8 cellular contexts compared by ENCODE assay signal in the genomic region with DNA sequence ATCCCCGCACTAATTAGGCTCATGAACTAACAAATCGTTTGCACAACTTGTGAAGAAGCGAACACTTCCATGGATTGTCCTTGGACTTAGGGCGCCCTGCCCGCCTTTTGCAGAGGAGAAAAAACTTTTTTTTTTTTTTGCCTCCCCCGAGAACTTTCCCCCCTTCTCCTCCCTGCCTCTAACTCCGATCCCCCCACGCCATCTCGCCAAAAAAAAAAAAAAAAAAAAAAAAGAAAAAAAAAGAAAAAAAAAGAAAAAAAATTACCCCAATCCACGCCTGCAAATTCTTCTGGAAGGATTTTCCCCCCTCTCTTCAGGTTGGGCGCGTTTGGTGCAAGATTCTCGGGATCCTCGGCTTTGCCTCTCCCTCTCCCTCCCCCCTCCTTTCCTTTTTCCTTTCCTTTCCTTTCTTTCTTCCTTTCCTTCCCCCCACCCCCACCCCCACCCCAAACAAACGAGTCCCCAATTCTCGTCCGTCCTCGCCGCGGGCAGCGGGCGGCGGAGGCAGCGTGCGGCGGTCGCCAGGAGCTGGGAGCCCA. TPM values are rescaled to one million over a fixed set of nuclear protein-coding genes. Genes with fewer than 3 reads are reported as not detected.
DNase-seq lines count a peak whose midpoint lies in the region; ATAC-seq, FAIRE-seq and TF ChIP-seq lines count a peak whose summit lies in the region.

A gene (plus strand): TSS at position 41 of the 539 bp plus-strand sequence. CDS start 522 bp downstream, outside the sequence.

- peak within 1 kb of the TSS; percentile 24 for H3K27ac Mint-ChIP-seq in activated CD4-positive, alpha-beta memory T cell treated with anti-CD3 and anti-CD28 coated beads for 36 hours
- no peak within 1 kb of the TSS for H3K27ac Mint-ChIP-seq in activated CD4-positive, alpha-beta memory T cell treated with anti-CD3 and anti-CD28 coated beads, Interleukin-2, amount 10 ng/mL, durations not matched to agents 7 days and 5 days

- H3K27me3 Mint-ChIP-seq in activated CD4-positive, alpha-beta memory T cell treated with anti-CD3 and anti-CD28 coated beads for 36 hours: peaks cover 76% of the 10 kb centered on the region
- H3K27me3 Mint-ChIP-seq in activated CD4-positive, alpha-beta memory T cell treated with anti-CD3 and anti-CD28 coated beads, Interleukin-2, amount 10 ng/mL, durations not matched to agents 7 days and 5 days: peaks cover 83% of the 10 kb centered on the region

- H3K36me3 ChIP-seq in ascending aorta (no peaks in the 10 kb centered on the region), kidney (ENCODE audit: control insufficient read depth in 1 of 2, insufficient read depth in 2 of 2, low read length in 2 of 2) (no peaks in the 10 kb centered on the region), subcutaneous abdominal adipose tissue (ENCODE audit: control insufficient read depth in 5 of 5, insufficient read depth in 5 of 5, low read length in 5 of 5) (no peaks in the 10 kb centered on the region)

- no peak for DNase-seq in activated CD4-positive, alpha-beta memory T cell treated with anti-CD3 and anti-CD28 coated beads for 36 hours
- no peak for DNase-seq in activated CD4-positive, alpha-beta memory T cell treated with anti-CD3 and anti-CD28 coated beads, Interleukin-2, amount 10 ng/mL, durations not matched to agents 7 days and 5 days
- DNase-seq in ascending aorta (ENCODE audit: low spot score in 2 of 2): peak in 1 of 2 donors; percentile 15
- DNase-seq in kidney: no peak
- DNase-seq in COLO829 (ENCODE audit: low spot score): no peak
- no peak for DNase-seq in kidney tubule cell (ENCODE audit: low spot score)

- H3K9me3 ChIP-seq in ascending aorta (no peaks in the 10 kb centered on the region), kidney (ENCODE audit: control insufficient read depth in 1 of 2, low read length in 2 of 2) (no peaks in the 10 kb centered on the region), subcutaneous abdominal adipose tissue (ENCODE audit: control insufficient read depth in 5 of 5, low read length in 5 of 5) (no peaks in the 10 kb centered on the region)

- H3K4me3 ChIP-seq in ascending aorta (peak within 1 kb of the TSS; percentile 43 to 46), kidney (ENCODE audit: low read length in 2 of 2) (peak within 1 kb of the TSS; percentile 90 to 97), subcutaneous abdominal adipose tissue (ENCODE audit: low read depth in 1 of 5, low read length in 5 of 5) (peak within 1 kb of the TSS; percentile 71 to 87 (median 78))

- POLR2A ChIA-PET in activated CD4-positive, alpha-beta memory T cell treated with anti-CD3 and anti-CD28 coated beads for 36 hours (lab: Charles Lee): no interaction called here
- POLR2A ChIA-PET in activated CD4-positive, alpha-beta memory T cell treated with anti-CD3 and anti-CD28 coated beads, Interleukin-2, amount 10 ng/mL, durations not matched to agents 7 days and 5 days (lab: Charles Lee): no interaction called here

- intact Hi-C loops in activated CD4-positive, alpha-beta memory T cell treated with anti-CD3 and anti-CD28 coated beads for 36 hours (cut with micrococcal nuclease): no loop called here
- intact Hi-C loops in ascending aorta (cut with DNase I): loop anchor here (10.0 kb wide), 1 partner anchor 168 kb away; a partner anchor contains a TSS
- intact Hi-C loops in kidney (cut with DNase I): no loop called here

- H3K9ac ChIP-seq in kidney (ENCODE audit: low read length in 2 of 2): peak within 1 kb of the TSS; percentile 94
- H3K9ac ChIP-seq in subcutaneous abdominal adipose tissue (ENCODE audit: low read length in 5 of 5): peak within 1 kb of the TSS in 4 of 5 donors; percentile 56 to 77 (median 63)

- H3K9me3 Mint-ChIP-seq in activated CD4-positive, alpha-beta memory T cell treated with anti-CD3 and anti-CD28 coated beads for 36 hours: no peaks in the 10 kb centered on the region
- H3K9me3 Mint-ChIP-seq in activated CD4-positive, alpha-beta memory T cell treated with anti-CD3 and anti-CD28 coated beads, Interleukin-2, amount 10 ng/mL, durations not matched to agents 7 days and 5 days: no peaks in the 10 kb centered on the region

- H3K4me3 Mint-ChIP-seq in activated CD4-positive, alpha-beta memory T cell treated with anti-CD3 and anti-CD28 coated beads for 36 hours: peak within 1 kb of the TSS; percentile 36
- no peak within 1 kb of the TSS for H3K4me3 Mint-ChIP-seq in activated CD4-positive, alpha-beta memory T cell treated with anti-CD3 and anti-CD28 coated beads, Interleukin-2, amount 10 ng/mL, durations not matched to agents 7 days and 5 days

- H3K27me3 ChIP-seq in ascending aorta (peaks cover 43% of the 10 kb centered on the region), subcutaneous abdominal adipose tissue (ENCODE audit: control insufficient read depth in 5 of 5, insufficient read depth in 4 of 5, low read length in 5 of 5) (peaks cover 0 to 60% (median 38%) of the 10 kb centered on the region in 5 donors)

- H3K4me1 ChIP-seq in ascending aorta (peaks cover 6 to 22% of the 10 kb centered on the region in 2 donors), kidney (ENCODE audit: control insufficient read depth in 1 of 2, insufficient read depth in 1 of 2, low read depth in 1 of 2, low read length in 2 of 2) (peaks cover 22 to 27% of the 10 kb centered on the region in 2 donors), subcutaneous abdominal adipose tissue (ENCODE audit: control insufficient read depth in 5 of 5, insufficient read depth in 5 of 5, low read length in 5 of 5) (peaks cover 0 to 71% (median 55%) of the 10 kb centered on the region in 5 donors)

- no peak for FAIRE-seq in kidney (lab: Jason Lieb, UNC)

- no peaks in the 10 kb centered on the region for H3K36me3 Mint-ChIP-seq in activated CD4-positive, alpha-beta memory T cell treated with anti-CD3 and anti-CD28 coated beads for 36 hours
- no peaks in the 10 kb centered on the region for H3K36me3 Mint-ChIP-seq in activated CD4-positive, alpha-beta memory T cell treated with anti-CD3 and anti-CD28 coated beads, Interleukin-2, amount 10 ng/mL, durations not matched to agents 7 days and 5 days (ENCODE audit: low read depth)

- ATAC-seq in GM21619 (IDR thresholded peaks at IDR 0.05; ENCODE audit: unreplicated experiment): no peak

- no peak for TF ChIP-seq CTCF in ascending aorta (IDR thresholded peaks at IDR 0.05)
- no peak for TF ChIP-seq CTCF in kidney (IDR thresholded peaks at IDR 0.05; ENCODE audit: borderline replicate concordance, extremely low read depth, insufficient read depth)

- CTCF ChIA-PET in activated CD4-positive, alpha-beta memory T cell treated with anti-CD3 and anti-CD28 coated beads for 36 hours (lab: Charles Lee): interaction anchor here (0.8 kb wide), 1 partner anchor 8 kb away, joined by 3 read pairs; no protein-coding TSS in a partner anchor
- CTCF ChIA-PET in activated CD4-positive, alpha-beta memory T cell treated with anti-CD3 and anti-CD28 coated beads, Interleukin-2, amount 10 ng/mL, durations not matched to agents 7 days and 5 days (lab: Charles Lee): no interaction called here

- H3K4me1 Mint-ChIP-seq in activated CD4-positive, alpha-beta memory T cell treated with anti-CD3 and anti-CD28 coated beads for 36 hours (ENCODE audit: low read depth): peaks cover 34% of the 10 kb centered on the region
- H3K4me1 Mint-ChIP-seq in activated CD4-positive, alpha-beta memory T cell treated with anti-CD3 and anti-CD28 coated beads, Interleukin-2, amount 10 ng/mL, durations not matched to agents 7 days and 5 days: peaks cover 15% of the 10 kb centered on the region

- no peak within 1 kb of the TSS for H3K27ac ChIP-seq in ascending aorta
- H3K27ac ChIP-seq in kidney (ENCODE audit: low read depth in 2 of 2, low read length in 2 of 2): peak within 1 kb of the TSS; percentile 95 to 97
- H3K27ac ChIP-seq in subcutaneous abdominal adipose tissue (ENCODE audit: low read depth, low read length): peak within 1 kb of the TSS; percentile 46

RNA-seq across cellular contexts. Expression of the gene that starts here (rescaled TPM):
- not detected for total RNA-seq in activated CD4-positive, alpha-beta memory T cell treated with anti-CD3 and anti-CD28 coated beads for 36 hours
- not detected for total RNA-seq in activated CD4-positive, alpha-beta memory T cell treated with anti-CD3 and anti-CD28 coated beads, Interleukin-2, amount 10 ng/mL, durations not matched to agents 7 days and 5 days
- not detected for total RNA-seq in ascending aorta
- 82.8 TPM for total RNA-seq in kidney
- polyA plus RNA-seq in kidney (ENCODE audit: insufficient read depth, low read depth, low replicate concordance): 44.9 TPM

Comparison
In these comparisons a context has a peak if more than half of its experiments do, and no peak if none do; other contexts are left out.
1. RNA of the gene that starts here (total RNA-seq): 82.8 TPM in kidney (single experiment); not detected in activated CD4-positive, alpha-beta memory T cell treated with anti-CD3 and anti-CD28 coated beads for 36 hours, not detected in activated CD4-positive, alpha-beta memory T cell treated with anti-CD3 and anti-CD28 coated beads, Interleukin-2, amount 10 ng/mL, durations not matched to agents 7 days and 5 days and not detected in ascending aorta (single experiment); every median in the first group is over 10 times any median in the second.
2. H3K27ac ChIP-seq: peak in kidney (2 of 2) and subcutaneous abdominal adipose tissue (single experiment); none in ascending aorta (0 of 2).
3. Peak in every context shown above with its lines, with median percentiles within 50 percentile points of each other: H3K4me3 ChIP-seq.